In the genomic region with DNA sequence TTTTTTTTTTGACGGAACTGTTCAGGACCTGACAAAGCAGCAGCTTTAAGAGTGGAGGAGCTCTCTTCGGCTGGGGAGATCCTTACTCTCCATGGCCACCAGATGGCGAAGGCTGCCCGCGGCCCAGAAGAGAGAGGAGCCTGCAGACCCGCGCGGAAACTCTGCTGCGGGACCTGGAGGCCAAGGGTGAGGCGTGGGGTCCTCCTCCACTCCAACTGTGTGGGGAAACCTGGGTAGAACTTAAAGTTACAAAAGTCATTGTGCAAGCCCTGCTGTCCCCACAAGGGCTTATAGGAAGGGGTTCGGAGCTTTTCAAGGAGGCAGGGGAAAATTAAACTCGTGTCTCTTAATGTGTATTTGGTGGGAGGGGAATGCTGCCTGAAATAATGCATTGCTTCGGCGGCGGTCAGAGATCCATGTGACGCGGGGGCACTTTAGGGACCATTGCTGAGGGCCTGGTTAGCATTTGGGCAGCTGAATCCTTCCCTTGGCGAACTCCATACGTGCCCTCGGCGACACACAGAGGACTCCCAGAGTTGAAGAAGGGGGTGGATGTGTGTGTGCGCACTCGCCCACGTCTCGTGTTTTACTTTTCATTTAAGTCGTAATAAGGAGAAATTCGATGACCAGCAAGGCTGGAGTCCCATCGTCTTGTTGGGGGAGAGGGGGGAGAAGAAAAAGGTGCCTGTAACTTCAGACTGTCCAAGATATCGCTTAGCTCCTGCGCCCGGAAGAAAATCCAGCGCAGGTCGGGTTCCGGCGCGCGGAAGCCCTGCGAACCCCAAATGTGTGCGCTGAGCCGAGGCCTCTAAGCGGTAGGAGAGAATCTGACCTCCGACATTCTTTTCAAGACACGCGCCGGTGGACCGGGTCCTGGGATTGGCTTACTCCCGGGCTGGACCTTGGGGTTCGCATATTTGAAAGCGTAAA, we compare ENCODE assay signal across 8 cellular contexts. TPM values are rescaled to one million over a fixed set of nuclear protein-coding genes. Genes with fewer than 3 reads are reported as not detected.
DNase-seq lines count a peak whose midpoint lies in the region; ATAC-seq, FAIRE-seq and TF ChIP-seq lines count a peak whose summit lies in the region.

No MANE protein-coding gene starts in this region.

- DNase-seq in NCI-H2081 (lab: John Stamatoyannopoulos, UW), result peak; percentile 57 to 65
- DNase-seq in NCI-H2081 treated with DMSO at 0.1 percent for 48 hours (lab: John Stamatoyannopoulos, UW), result no peak
- DNase-seq in NCI-H146 treated with DMSO at 0.1 percent for 48 hours (lab: John Stamatoyannopoulos, UW; ENCODE audit: unreplicated experiment), result peak; percentile 36
- DNase-seq in WERI-Rb-1, result peak; percentile 73
- DNase-seq in bronchial epithelial cell (ENCODE audit: low read depth), result peak; percentile 63
- DNase-seq in inferior parietal cortex (ENCODE audit: extremely low spot score), result peak; percentile 66
- DNase-seq in smooth muscle cell of the brain vasculature (ENCODE audit: low read depth, low spot score), result peak; percentile 54

- H3K4me3 ChIP-seq in WERI-Rb-1 (ENCODE audit: low read depth, low read length) (peak overlapping the region; percentile 51), bronchial epithelial cell (ENCODE audit: low read depth, low read length) (peak overlapping the region; percentile 49)

- H3K27me3 ChIP-seq in WERI-Rb-1 (ENCODE audit: insufficient read depth, low read depth, severe bottlenecking), result peaks cover 54% of the 10 kb centered on the region
- peaks cover 21% of the 10 kb centered on the region for H3K27me3 ChIP-seq in bronchial epithelial cell (ENCODE audit: control insufficient read depth, insufficient read depth, low read length)

- no peaks in the 10 kb centered on the region for H3K9me3 ChIP-seq in WERI-Rb-1 (ENCODE audit: severe bottlenecking)

- H3K36me3 ChIP-seq in WERI-Rb-1 (no peaks in the 10 kb centered on the region), bronchial epithelial cell (ENCODE audit: control insufficient read depth, insufficient read depth, low read length) (no peaks in the 10 kb centered on the region)

- no peak overlapping the region for H3K27ac ChIP-seq in WERI-Rb-1

- no peak for FAIRE-seq in bronchial epithelial cell (lab: Jason Lieb, UNC)

- TF ChIP-seq CTCF in WERI-Rb-1 (IDR thresholded peaks at IDR 0.05; ENCODE audit: low read depth, low read length), result peak; percentile 80
- peak; percentile 89 for TF ChIP-seq CTCF in bronchial epithelial cell (IDR thresholded peaks at IDR 0.05; ENCODE audit: insufficient read depth, low read length, severe bottlenecking)

- peak; percentile 87 for ATAC-seq in HG02840 (IDR thresholded peaks at IDR 0.05; ENCODE audit: low FRiP score, unreplicated experiment)

RNA-seq across cellular contexts. Expression of a gene that starts 9.7 kb away (rescaled TPM):
- total RNA-seq in bronchial epithelial cell, result not detected in 2 replicates
